ENCODE assay signal across 8 cellular contexts in genomic region chr1:31372961-31373896, GRCh38. TPM values are rescaled to one million over a fixed set of nuclear protein-coding genes. Genes with fewer than 3 reads are reported as not detected.
DNase-seq lines count a peak whose midpoint lies in the region; ATAC-seq and TF ChIP-seq lines count a peak whose summit lies in the region.

FABP3 (minus strand) TSS chr1:31373076; CDS start chr1:31373014, 62 bp downstream.

- H3K9me2 ChIP-seq in Karpas-422 (replicated peaks; ENCODE audit: insufficient read depth, low read length): no peaks in the 10 kb centered on the region

- H3K79me2 ChIP-seq in Karpas-422 (ENCODE audit: low read length): no peaks in the 10 kb centered on the region

- CTCF ChIA-PET in Caco-2 (lab: Charles Lee) (interaction anchor here (0.6 to 1.8 kb wide), 8 partner anchors 11 to 189 kb away, joined by 3 to 25 read pairs (median 6); partner anchors contain the start of genes SNRNP40 and ZCCHC17), WTC11 (lab: Charles Lee) (interaction anchor here (0.5 to 5.8 kb wide), 15 partner anchors 10 to 603 kb away, joined by 3 to 85 read pairs (median 5); no protein-coding TSS in a partner anchor)

- intact Hi-C loops in Caco-2 (cut with micrococcal nuclease; ENCODE audit: unreplicated experiment): loop anchor here (1.0 kb wide), 2 partner anchors 17 to 49 kb away; no protein-coding TSS in a partner anchor

- no TSS peak for BruUV-seq in Caco-2 (replicated peaks; lab: Mats Ljungman, UMichigan)

- no peaks in the 10 kb centered on the region for H4K20me1 ChIP-seq in Karpas-422 (ENCODE audit: insufficient read depth, low read depth, low read length)

- H3K4me3 ChIP-seq in Caco-2 (ENCODE audit: low read depth, low read length): peak within 1 kb of the TSS; percentile 28
- no peak within 1 kb of the TSS for H3K4me3 ChIP-seq in Karpas-422 (ENCODE audit: low read length)

- H3K27me3 ChIP-seq in Caco-2 (replicated peaks; ENCODE audit: control insufficient read depth, insufficient read depth, low read length) (no peaks in the 10 kb centered on the region), Karpas-422 (ENCODE audit: low read length) (no peaks in the 10 kb centered on the region)

- no peak within 1 kb of the TSS for H2AFZ ChIP-seq in Karpas-422 (ENCODE audit: low read length)

- H3K36me3 ChIP-seq in Caco-2 (ENCODE audit: control insufficient read depth, insufficient read depth, low read length) (no peaks in the 10 kb centered on the region), Karpas-422 (ENCODE audit: insufficient read depth, low read length) (no peaks in the 10 kb centered on the region)

- H3K27me3 Mint-ChIP-seq in Caco-2 (ENCODE audit: insufficient read depth, unreplicated experiment) (no peaks in the 10 kb centered on the region), IgD-negative memory B cell (peaks cover 14% of the 10 kb centered on the region), WTC11 (ENCODE audit: low read depth) (peaks cover 4% of the 10 kb centered on the region)

- no peak within 1 kb of the TSS for H3K9ac ChIP-seq in Karpas-422 (ENCODE audit: low read length)

- H3K9me3 ChIP-seq in Caco-2 (no peaks in the 10 kb centered on the region), Karpas-422 (ENCODE audit: low read length) (no peaks in the 10 kb centered on the region)

- H3K9me3 Mint-ChIP-seq in Caco-2 (ENCODE audit: unreplicated experiment): no peaks in the 10 kb centered on the region
- no peaks in the 10 kb centered on the region for H3K9me3 Mint-ChIP-seq in IgD-negative memory B cell
- no peaks in the 10 kb centered on the region for H3K9me3 Mint-ChIP-seq in WTC11

- peaks cover 18% of the 10 kb centered on the region for H3K4me1 Mint-ChIP-seq in Caco-2 (ENCODE audit: low read depth, unreplicated experiment)
- peaks cover 0 to 7% (median 6%) of the 10 kb centered on the region in 3 donors for H3K4me1 Mint-ChIP-seq in IgD-negative memory B cell
- peaks cover 52% of the 10 kb centered on the region for H3K4me1 Mint-ChIP-seq in WTC11

- H3K36me3 Mint-ChIP-seq in Caco-2 (ENCODE audit: insufficient read depth, unreplicated experiment) (peaks cover 6% of the 10 kb centered on the region), IgD-negative memory B cell (peaks cover 2% of the 10 kb centered on the region), WTC11 (peaks cover under 1% of the 10 kb centered on the region; the same call in 1 of the 2 replicates)

- peaks cover 33% of the 10 kb centered on the region for H3K4me1 ChIP-seq in Caco-2
- no peaks in the 10 kb centered on the region; the same call in 1 of the 2 replicates for H3K4me1 ChIP-seq in Karpas-422 (ENCODE audit: low read length)

- peak within 1 kb of the TSS; percentile 17 for H3K27ac ChIP-seq in epithelial cell of prostate
- H3K27ac ChIP-seq in Karpas-422 (ENCODE audit: low read length): no peak within 1 kb of the TSS

- H3K4me3 Mint-ChIP-seq in Caco-2 (ENCODE audit: unreplicated experiment): peak within 1 kb of the TSS; percentile 74
- H3K4me3 Mint-ChIP-seq in IgD-negative memory B cell: peak within 1 kb of the TSS in 3 of 4 donors; percentile 74 to 95 (median 84)
- peak within 1 kb of the TSS; percentile 70 for H3K4me3 Mint-ChIP-seq in WTC11

- POLR2A ChIA-PET in Caco-2 (lab: Charles Lee) (interaction anchor here (0.5 to 1.8 kb wide), 11 partner anchors 11 to 366 kb away, joined by 3 to 33 read pairs (median 6); partner anchors contain the start of genes SNRNP40 and ZCCHC17), WTC11 (lab: Charles Lee) (interaction anchor here (0.6 to 2.1 kb wide), 19 partner anchors 11 to 881 kb away, joined by 3 to 15 read pairs (median 3); partner anchors contain the start of genes PEF1, SERINC2, SNRNP40 and ZCCHC17)

- H3K27ac Mint-ChIP-seq in Caco-2 (ENCODE audit: unreplicated experiment) (peak within 1 kb of the TSS; percentile 93), IgD-negative memory B cell (no peak within 1 kb of the TSS), WTC11 (peak within 1 kb of the TSS; percentile 94)

- peak; percentile 87 to 92 for DNase-seq in Caco-2
- DNase-seq in WTC11 (ENCODE audit: low spot score): peak; percentile 95
- DNase-seq in epithelial cell of prostate (ENCODE audit: low read depth, low spot score): no peak
- DNase-seq in medulla oblongata (ENCODE audit: extremely low spot score): peak; percentile 72
- DNase-seq in stimulated activated naive CD8-positive, alpha-beta T cell treated with anti-CD3 and anti-CD28 coated beads, Interleukin-15, Interleukin-2, amounts not matched to agents 100 U/mL and 50 U/mL, for 24 hours: peak; percentile 42
- no peak for DNase-seq in SIG-M5 (lab: John Stamatoyannopoulos, UW)
- no peak for DNase-seq in Karpas-422

- peak; percentile 72 for ATAC-seq in WTC11
- ATAC-seq in stimulated activated naive CD8-positive, alpha-beta T cell treated with anti-CD3 and anti-CD28 coated beads, Interleukin-15, Interleukin-2, amounts not matched to agents 100 U/mL and 50 U/mL, for 24 hours: peak; percentile 55

- H3K4me2 ChIP-seq in Karpas-422 (ENCODE audit: low read depth, low read length, poor library complexity, severe bottlenecking): no peak within 1 kb of the TSS

- peak in 1 of 2 experiments; percentile 10 for TF ChIP-seq CTCF in Caco-2 (IDR thresholded peaks at IDR 0.05; ENCODE audit: insufficient read depth in 1 of 2, low read depth in 1 of 2, low read length in 1 of 2, severe bottlenecking in 1 of 2, unreplicated experiment in 1 of 2)
- TF ChIP-seq CTCF in WTC11 (IDR thresholded peaks at IDR 0.05): no peak

TF ChIP-seq in WTC11, 78 proteins besides CTCF, POLR2A, EP300 and RAD21 (continues in another document):
- TF ChIP-seq, protein P1, sequence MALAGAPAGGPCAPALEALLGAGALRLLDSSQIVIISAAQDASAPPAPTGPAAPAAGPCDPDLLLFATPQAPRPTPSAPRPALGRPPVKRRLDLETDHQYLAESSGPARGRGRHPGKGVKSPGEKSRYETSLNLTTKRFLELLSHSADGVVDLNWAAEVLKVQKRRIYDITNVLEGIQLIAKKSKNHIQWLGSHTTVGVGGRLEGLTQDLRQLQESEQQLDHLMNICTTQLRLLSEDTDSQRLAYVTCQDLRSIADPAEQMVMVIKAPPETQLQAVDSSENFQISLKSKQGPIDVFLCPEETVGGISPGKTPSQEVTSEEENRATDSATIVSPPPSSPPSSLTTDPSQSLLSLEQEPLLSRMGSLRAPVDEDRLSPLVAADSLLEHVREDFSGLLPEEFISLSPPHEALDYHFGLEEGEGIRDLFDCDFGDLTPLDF (CRISPR knock-in tag; IDR thresholded peaks at IDR 0.05): peak; percentile 59; the same call in 1 of the 2 replicates
- TF ChIP-seq PREB (CRISPR knock-in tag; IDR thresholded peaks at IDR 0.05; ENCODE audit: borderline replicate concordance): no peak
- TF ChIP-seq FOXK1 (CRISPR knock-in tag; IDR thresholded peaks at IDR 0.05): no peak
- TF ChIP-seq IRF1 (CRISPR knock-in tag; IDR thresholded peaks at IDR 0.05): 0 out of 2 replicates have a peak, but pooled peaks have one; percentile 14
- TF ChIP-seq ZNF263 (CRISPR knock-in tag; IDR thresholded peaks at IDR 0.05; ENCODE audit: low read depth): no peak
- TF ChIP-seq, protein P2, sequence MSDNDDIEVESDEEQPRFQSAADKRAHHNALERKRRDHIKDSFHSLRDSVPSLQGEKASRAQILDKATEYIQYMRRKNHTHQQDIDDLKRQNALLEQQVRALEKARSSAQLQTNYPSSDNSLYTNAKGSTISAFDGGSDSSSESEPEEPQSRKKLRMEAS (CRISPR knock-in tag; IDR thresholded peaks at IDR 0.05): peak; percentile 70
- no peak for TF ChIP-seq FOXJ3 (CRISPR knock-in tag; IDR thresholded peaks at IDR 0.05; ENCODE audit: borderline replicate concordance)
- peak; percentile 79; the same call in 1 of the 2 replicates for TF ChIP-seq ETV6 (CRISPR knock-in tag; IDR thresholded peaks at IDR 0.05)
- TF ChIP-seq ZNF232 (CRISPR knock-in tag; IDR thresholded peaks at IDR 0.05): 0 out of 2 replicates have a peak, but pooled peaks have one; percentile 11
- TF ChIP-seq NFYB (CRISPR knock-in tag; conservative IDR thresholded peaks at IDR 0.05; ENCODE audit: low read depth): 0 out of 2 replicates have a peak, but pooled peaks have one; percentile 10
- TF ChIP-seq E2F5 (CRISPR knock-in tag; IDR thresholded peaks at IDR 0.05): peak; percentile 37; the same call in 1 of the 2 replicates
- TF ChIP-seq USF2 (CRISPR knock-in tag; IDR thresholded peaks at IDR 0.05): peak; percentile 64; the same call in 1 of the 2 replicates

RNA-seq across cellular contexts. Expression of gene FABP3, which starts in this region (rescaled TPM):
- total RNA-seq in Caco-2 (2022) (12.1 and 13.0 TPM in 2 replicates), WTC11 (2021) (18.0 to 25.0 TPM (median 19.0 TPM) in 3 replicates)
- polyA plus RNA-seq in IgD-negative memory B cell: not detected
- not detected in 2 replicates for total RNA-seq in Karpas-422 (2014; rRNA removed; shearing (Covaris generic); ENCODE audit: low replicate concordance)

Comparison
In these comparisons a context has a peak if more than half of its experiments do, and no peak if none do; other contexts are left out.
1. RNA of gene FABP3 (total RNA-seq): 18.0 to 25.0 TPM in WTC11 and 12.1 to 13.0 TPM in Caco-2; not detected in Karpas-422; every median in the first group is over 10 times any median in the second.
2. DNase-seq: peak in Caco-2 (2 of 2), WTC11 (single experiment), medulla oblongata (single experiment) and stimulated activated naive CD8-positive, alpha-beta T cell treated with anti-CD3 and anti-CD28 coated beads, Interleukin-15, Interleukin-2, amounts not matched to agents 100 U/mL and 50 U/mL, for 24 hours (single experiment); none in epithelial cell of prostate (single experiment), SIG-M5 (single experiment) and Karpas-422 (single experiment).
3. H3K27ac Mint-ChIP-seq: peak in Caco-2 (single experiment) and WTC11 (single experiment); none in IgD-negative memory B cell (0 of 3).
4. Peak in every context shown above with its lines, with median percentiles within 50 percentile points of each other: H3K4me3 Mint-ChIP-seq.